In the genomic region with DNA sequence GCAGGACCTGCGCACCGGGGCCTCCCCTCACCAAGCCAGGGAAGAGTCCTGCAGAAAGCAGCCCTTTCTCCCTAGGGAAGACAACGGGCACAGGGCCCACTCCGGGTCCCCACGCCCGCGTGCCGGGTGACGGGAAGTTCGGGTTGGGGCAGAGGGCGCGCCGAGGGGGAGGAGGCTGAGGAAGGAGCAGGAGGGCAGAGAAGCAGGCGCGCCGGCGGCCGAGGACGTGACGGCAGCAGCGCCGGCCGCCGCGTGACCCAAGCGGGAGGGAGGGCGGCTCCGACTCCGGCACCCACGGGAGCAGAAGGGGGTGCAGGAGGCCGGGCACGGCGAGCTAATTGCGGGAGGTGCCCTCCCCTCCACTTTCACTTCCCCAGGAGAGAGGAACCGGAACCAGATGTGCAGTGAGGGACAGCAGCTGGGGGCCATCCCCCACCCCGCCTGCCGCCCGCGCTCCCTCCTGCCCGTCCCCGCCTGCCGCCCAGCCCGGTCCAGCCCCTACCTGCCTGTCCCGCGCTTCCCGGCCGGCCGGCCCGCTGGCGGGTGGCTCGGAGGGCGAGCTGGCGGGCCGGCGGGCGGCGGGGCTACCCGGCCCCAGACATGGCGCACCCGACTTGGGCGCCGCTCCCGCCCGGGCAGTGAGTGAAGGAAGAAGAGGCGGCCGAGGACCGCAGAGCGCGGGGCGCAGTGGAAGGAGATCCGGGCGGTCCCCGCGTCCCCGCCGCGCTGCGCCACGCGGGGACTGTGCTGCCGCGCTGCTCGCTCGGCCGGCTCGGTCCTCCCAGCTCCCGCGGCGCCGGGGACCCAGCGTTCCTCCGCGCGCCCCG, we compare ENCODE assay signal across 8 cellular contexts. TPM values are rescaled to one million over a fixed set of nuclear protein-coding genes. Genes with fewer than 3 reads are reported as not detected.
DNase-seq lines count a peak whose midpoint lies in the region; ATAC-seq and TF ChIP-seq lines count a peak whose summit lies in the region.

No MANE protein-coding gene starts in this region.

- peaks cover 38% of the 10 kb centered on the region for H3K79me2 ChIP-seq in DOHH2 (ENCODE audit: control insufficient read depth, low read length)

- H3K9me2 ChIP-seq in DOHH2 (replicated peaks; ENCODE audit: control insufficient read depth, low read length): no peaks in the 10 kb centered on the region

- ATAC-seq in GM21526 (IDR thresholded peaks at IDR 0.05; ENCODE audit: low FRiP score, unreplicated experiment): peak; percentile 47
- peak; percentile 87 to 88 for ATAC-seq in right cardiac atrium

- intact Hi-C loops in right cardiac atrium (cut with DNase I): no loop called here

- H3K4me3 ChIP-seq in DOHH2 (ENCODE audit: low read length) (peak overlapping the region; percentile 76), HUES64 (ENCODE audit: low read length) (peak overlapping the region; percentile 97), right cardiac atrium (ENCODE audit: low read length) (peak overlapping the region; percentile 94), retinal pigment epithelial cell (ENCODE audit: low read length) (peak overlapping the region; percentile 80)

- peaks cover 59% of the 10 kb centered on the region for H3K4me1 ChIP-seq in DOHH2 (ENCODE audit: control insufficient read depth, low read length)
- no peaks in the 10 kb centered on the region; the same call in 1 of the 2 replicates for H3K4me1 ChIP-seq in HUES64 (ENCODE audit: insufficient read depth, low read length)
- peaks cover 2% of the 10 kb centered on the region for H3K4me1 ChIP-seq in right cardiac atrium (ENCODE audit: control insufficient read depth, insufficient read depth, low read length)

- H3K27ac ChIP-seq in DOHH2 (ENCODE audit: low read depth, low read length): peak overlapping the region; percentile 90
- peak overlapping the region; percentile 37 for H3K27ac ChIP-seq in HUES64 (ENCODE audit: low read depth, low read length)
- peak overlapping the region; percentile 97 for H3K27ac ChIP-seq in right cardiac atrium (ENCODE audit: low read length)

- no peaks in the 10 kb centered on the region for H3K27me3 ChIP-seq in DOHH2 (ENCODE audit: control insufficient read depth, low read length)
- H3K27me3 ChIP-seq in HUES64 (ENCODE audit: insufficient read depth, low read length): no peaks in the 10 kb centered on the region
- no peaks in the 10 kb centered on the region for H3K27me3 ChIP-seq in right cardiac atrium (ENCODE audit: control insufficient read depth, insufficient read depth)

- peak overlapping the region; percentile 88 for H3K9ac ChIP-seq in HUES64 (ENCODE audit: low read depth, low read length)

- H3K4me2 ChIP-seq in DOHH2 (ENCODE audit: low read length): peak overlapping the region; percentile 86

- peaks cover 85% of the 10 kb centered on the region for H3K36me3 ChIP-seq in DOHH2 (ENCODE audit: control insufficient read depth, low read length)
- H3K36me3 ChIP-seq in HUES64 (ENCODE audit: insufficient read depth, low read length): peaks cover 52% of the 10 kb centered on the region

- WGBS in HUES64: under 1% methylated on average over 95 of the region's 95 CpGs
- WGBS in right cardiac atrium: under 1% methylated on average over 94 of the region's 95 CpGs

- no peak for TF ChIP-seq CTCF in DOHH2 (IDR thresholded peaks at IDR 0.05; ENCODE audit: low read depth, low read length, poor library complexity, severe bottlenecking)
- TF ChIP-seq CTCF in retinal pigment epithelial cell (conservative IDR thresholded peaks at IDR 0.05; ENCODE audit: low read depth, low read length): no peak

- H3K9me3 ChIP-seq in DOHH2 (ENCODE audit: control insufficient read depth, insufficient read depth, low read length): no peaks in the 10 kb centered on the region
- H3K9me3 ChIP-seq in HUES64 (ENCODE audit: insufficient read depth, low read depth, low read length): no peaks in the 10 kb centered on the region
- H3K9me3 ChIP-seq in right cardiac atrium (ENCODE audit: control insufficient read depth, low read length): no peaks in the 10 kb centered on the region

- DNase-seq in SW480 (ENCODE audit: low spot score) (peak; percentile 45), amniotic epithelial cell (ENCODE audit: low read depth) (peak; percentile 61), right cardiac atrium (peak; percentile 92 to 95 (median 95)), retinal pigment epithelial cell (ENCODE audit: low read depth) (no peak), dedifferentiated amniotic fluid mesenchymal stem cell (ENCODE audit: extremely low spot score) (no peak)

- H4K20me1 ChIP-seq in DOHH2 (ENCODE audit: control insufficient read depth, insufficient read depth, low read depth, low read length): no peaks in the 10 kb centered on the region

- H3F3A ChIP-seq in DOHH2 (ENCODE audit: control insufficient read depth, insufficient read depth): peaks cover 21% of the 10 kb centered on the region

RNA-seq across cellular contexts. Expression of a gene that starts 0.5 kb away (rescaled TPM):
- 25.4 TPM for polyA plus RNA-seq in HUES64 (2013, experiment 1 of 2)
- polyA plus RNA-seq in HUES64 (2013, experiment 2 of 2): 23.6 TPM
- 10 to 100 TPM; 40.6 to 48.7 (median 41.7) TPM for total RNA-seq in right cardiac atrium
- polyA plus RNA-seq in right cardiac atrium: 32.0 TPM

RNA-seq across cellular contexts. Expression of a gene that starts 12.4 kb away (rescaled TPM):
- 15.1 TPM for polyA plus RNA-seq in HUES64 (2013, experiment 1 of 2)
- 15.8 TPM for polyA plus RNA-seq in HUES64 (2013, experiment 2 of 2)
- total RNA-seq in right cardiac atrium: 10 to 100 TPM; 23.4 to 32.8 (median 26.2) TPM
- polyA plus RNA-seq in right cardiac atrium: 26.9 TPM

RNA-seq across cellular contexts. Expression of a gene that starts 17.3 kb away (rescaled TPM):
- polyA plus RNA-seq in HUES64 (2013, experiment 1 of 2): 148 TPM
- polyA plus RNA-seq in HUES64 (2013, experiment 2 of 2): 147 TPM
- total RNA-seq in right cardiac atrium: 10 to 100 TPM; 61.2 to 71.4 (median 65.1) TPM
- 61.3 TPM for polyA plus RNA-seq in right cardiac atrium

RNA-seq across cellular contexts. Expression of a gene that starts 21.7 kb away (rescaled TPM):
- 17.2 TPM for polyA plus RNA-seq in HUES64 (2013, experiment 1 of 2)
- polyA plus RNA-seq in HUES64 (2013, experiment 2 of 2): 18.1 TPM
- 1 to 10 TPM; 4.3 to 6.0 (median 4.8) TPM for total RNA-seq in right cardiac atrium
- 6.0 TPM for polyA plus RNA-seq in right cardiac atrium

RNA-seq across cellular contexts. Expression of a gene that starts 23.2 kb away (rescaled TPM):
- polyA plus RNA-seq in HUES64 (2013, experiment 1 of 2): 13.0 TPM
- 14.2 TPM for polyA plus RNA-seq in HUES64 (2013, experiment 2 of 2)
- 10 to 100 TPM; 35.8 to 50.1 (median 42.6) TPM for total RNA-seq in right cardiac atrium
- 7.2 TPM for polyA plus RNA-seq in right cardiac atrium

Comparison
In these comparisons a context has a peak if more than half of its experiments do, and no peak if none do; other contexts are left out.
1. H3K27ac ChIP-seq: peak in every context shown above with its lines; median percentile 97 in right cardiac atrium; 90 in DOHH2; 37 in HUES64.
2. DNase-seq: peak in SW480 (single experiment), amniotic epithelial cell (single experiment) and right cardiac atrium (3 of 3); none in retinal pigment epithelial cell (single experiment) and dedifferentiated amniotic fluid mesenchymal stem cell (single experiment).
3. Peak in every context shown above with its lines, with median percentiles within 50 percentile points of each other: H3K4me3 ChIP-seq.